In genomic region chr10:6044060-6044459, GRCh38 we compare ENCODE assay signal across 14 cellular contexts. TPM values are rescaled to one million over a fixed set of nuclear protein-coding genes. Genes with fewer than 3 reads are reported as not detected.
DNase-seq lines count a peak whose midpoint lies in the region; ATAC-seq, FAIRE-seq and TF ChIP-seq lines count a peak whose summit lies in the region.
"Had no signal": no experiment of that assay in that cellular context is flagged by ENCODE, and none has a peak within 500 bp of the region (broad histone marks: within the 10 kb centered on the region; RNA-seq: fewer than 3 reads in every experiment).

No MANE protein-coding gene starts in this region.

- DNase-seq in activated CD4-positive, alpha-beta T cell treated with anti-CD3 and anti-CD28 coated beads, Interleukin-2, amount 10 ng/mL, durations not matched to agents 7 days and 5 days, result no peak
- DNase-seq in activated CD4-positive, alpha-beta T cell treated with anti-CD3 and anti-CD28 coated beads for 4 hours, result no peak
- DNase-seq in GM12891 (ENCODE audit: insufficient read length, low spot score) (no peak), HK-2 (ENCODE audit: unreplicated experiment) (no peak), NCI-H345 (lab: John Stamatoyannopoulos, UW) (no peak), putamen (ENCODE audit: low spot score) (no peak)
- DNase-seq in naive thymus-derived CD8-positive, alpha-beta T cell, result peak in 3 of 10 donors; percentile 26 to 40 (median 39)
- DNase-seq: erythroblast, MM.1S, NCI-H187, NCI-H510A, spleen had no signal

- peak overlapping the region; percentile 45 for H3K4me3 Mint-ChIP-seq in activated CD4-positive, alpha-beta T cell treated with anti-CD3 and anti-CD28 coated beads, Interleukin-2, amount 10 ng/mL, durations not matched to agents 7 days and 5 days
- H3K4me3 Mint-ChIP-seq in activated T-helper 17 cell treated with anti-CD3 and anti-CD28 coated beads, Interleukin-2, amount 50 U/mL, for 72 hours, result peak overlapping the region; percentile 85
- H3K4me3 Mint-ChIP-seq in naive thymus-derived CD8-positive, alpha-beta T cell, result peak overlapping the region; percentile 52 to 87 (median 64)

- ATAC-seq in activated T-helper 17 cell treated with anti-CD3 and anti-CD28 coated beads, Interleukin-2, amount 50 U/mL, for 72 hours (replicated peaks), result no peak
- ATAC-seq in naive thymus-derived CD8-positive, alpha-beta T cell, result peak; percentile 92 to 95
- ATAC-seq: A549 had no signal

- H3K27ac Mint-ChIP-seq in activated CD4-positive, alpha-beta T cell treated with anti-CD3 and anti-CD28 coated beads, Interleukin-2, amount 10 ng/mL, durations not matched to agents 7 days and 5 days, result peak overlapping the region; percentile 72
- H3K27ac Mint-ChIP-seq in activated T-helper 17 cell treated with anti-CD3 and anti-CD28 coated beads, Interleukin-2, amount 50 U/mL, for 72 hours, result peak overlapping the region; percentile 97
- H3K27ac Mint-ChIP-seq in naive thymus-derived CD8-positive, alpha-beta T cell, result peak overlapping the region in 6 of 10 donors; percentile 2 to 83 (median 32)

- peaks cover 68% of the 10 kb centered on the region for H3K36me3 Mint-ChIP-seq in activated CD4-positive, alpha-beta T cell treated with anti-CD3 and anti-CD28 coated beads, Interleukin-2, amount 10 ng/mL, durations not matched to agents 7 days and 5 days (ENCODE audit: low read depth)
- H3K36me3 Mint-ChIP-seq in activated T-helper 17 cell treated with anti-CD3 and anti-CD28 coated beads, Interleukin-2, amount 50 U/mL, for 72 hours (ENCODE audit: low read depth), result peaks cover 100% of the 10 kb centered on the region
- H3K36me3 Mint-ChIP-seq in naive thymus-derived CD8-positive, alpha-beta T cell, result peaks cover 0 to 3% (median 0%) of the 10 kb centered on the region in 3 donors

- no peak for TF ChIP-seq POLR2A in GM12891 (IDR thresholded peaks at IDR 0.05; ENCODE audit: low read depth, low read length)

- POLR2A ChIA-PET in activated CD4-positive, alpha-beta T cell treated with anti-CD3 and anti-CD28 coated beads, Interleukin-2, amount 10 ng/mL, durations not matched to agents 7 days and 5 days (lab: Charles Lee), result no interaction called here
- POLR2A ChIA-PET in naive thymus-derived CD8-positive, alpha-beta T cell (lab: Charles Lee), result interaction anchor here (1.1 kb wide), 1 partner anchor 26 kb away, joined by 3 read pairs; no protein-coding TSS in a partner anchor

- CTCF ChIA-PET in activated CD4-positive, alpha-beta T cell treated with anti-CD3 and anti-CD28 coated beads, Interleukin-2, amount 10 ng/mL, durations not matched to agents 7 days and 5 days (lab: Charles Lee), result no interaction called here

- peak; percentile 84 for FAIRE-seq in GM12891 (lab: Jason Lieb, UNC)
- FAIRE-seq: A549 had no signal

- no peaks in the 10 kb centered on the region for H3K27me3 Mint-ChIP-seq in activated CD4-positive, alpha-beta T cell treated with anti-CD3 and anti-CD28 coated beads, Interleukin-2, amount 10 ng/mL, durations not matched to agents 7 days and 5 days
- H3K27me3 Mint-ChIP-seq in activated T-helper 17 cell treated with anti-CD3 and anti-CD28 coated beads, Interleukin-2, amount 50 U/mL, for 72 hours, result no peaks in the 10 kb centered on the region
- no peaks in the 10 kb centered on the region for H3K27me3 Mint-ChIP-seq in naive thymus-derived CD8-positive, alpha-beta T cell

- H3K4me1 Mint-ChIP-seq in activated CD4-positive, alpha-beta T cell treated with anti-CD3 and anti-CD28 coated beads, Interleukin-2, amount 10 ng/mL, durations not matched to agents 7 days and 5 days, result peaks cover 87% of the 10 kb centered on the region
- peaks cover 75% of the 10 kb centered on the region for H3K4me1 Mint-ChIP-seq in activated T-helper 17 cell treated with anti-CD3 and anti-CD28 coated beads, Interleukin-2, amount 50 U/mL, for 72 hours
- peaks cover 18 to 59% (median 51%) of the 10 kb centered on the region in 4 donors for H3K4me1 Mint-ChIP-seq in naive thymus-derived CD8-positive, alpha-beta T cell

- peaks cover 7% of the 10 kb centered on the region for H3K9me3 Mint-ChIP-seq in activated CD4-positive, alpha-beta T cell treated with anti-CD3 and anti-CD28 coated beads, Interleukin-2, amount 10 ng/mL, durations not matched to agents 7 days and 5 days
- no peaks in the 10 kb centered on the region for H3K9me3 Mint-ChIP-seq in activated T-helper 17 cell treated with anti-CD3 and anti-CD28 coated beads, Interleukin-2, amount 50 U/mL, for 72 hours
- peaks cover 0 to 4% (median 0%) of the 10 kb centered on the region in 9 donors for H3K9me3 Mint-ChIP-seq in naive thymus-derived CD8-positive, alpha-beta T cell

TF ChIP-seq in GM12891, 5 proteins besides CTCF, POLR2A, EP300 and RAD21:
- TF ChIP-seq PAX5 (IDR thresholded peaks at IDR 0.05; ENCODE audit: insufficient read depth, low read length, severe bottlenecking), result no peak
- TF ChIP-seq SPI1 (IDR thresholded peaks at IDR 0.05; ENCODE audit: low read depth, low read length), result no peak
- TF ChIP-seq POU2F2 (IDR thresholded peaks at IDR 0.05; ENCODE audit: low read depth, low read length), result no peak
- no peak for TF ChIP-seq POLR2AphosphoS5 (IDR thresholded peaks at IDR 0.05; ENCODE audit: low read depth, low read length)
- TF ChIP-seq TAF1 (IDR thresholded peaks at IDR 0.05; ENCODE audit: low read depth, low read length), result no peak

RNA-seq across cellular contexts. Expression of gene IL2RA, which starts 18.1 kb away (rescaled TPM):
- total RNA-seq in activated CD4-positive, alpha-beta T cell treated with anti-CD3 and anti-CD28 coated beads, Interleukin-2, amount 10 ng/mL, durations not matched to agents 7 days and 5 days, result 100 to 1,000 TPM; 124 to 142 TPM
- polyA plus RNA-seq in GM12891 (2012; ENCODE audit: low read depth, missing spikeins), result 5.0 TPM
- total RNA-seq in activated T-helper 17 cell treated with anti-CD3 and anti-CD28 coated beads, Interleukin-2, amount 50 U/mL, for 72 hours, result 1,000 to 10,000 TPM; 1,342 to 1,348 TPM
- total RNA-seq in naive thymus-derived CD8-positive, alpha-beta T cell, result 1 to 10 TPM; 1.0 to 1.4 TPM
- polyA plus RNA-seq in naive thymus-derived CD8-positive, alpha-beta T cell, result under 1 TPM; 0.07 to 0.25 (median 0.16) TPM
- polyA plus RNA-seq: A549 had no signal

RNA-seq across cellular contexts. Expression of gene RBM17, which starts 44.8 kb away (rescaled TPM):
- total RNA-seq in activated CD4-positive, alpha-beta T cell treated with anti-CD3 and anti-CD28 coated beads, Interleukin-2, amount 10 ng/mL, durations not matched to agents 7 days and 5 days, result 100 to 1,000 TPM; 164 to 177 TPM
- polyA plus RNA-seq in GM12891 (2012; ENCODE audit: low read depth, missing spikeins), result 90.1 TPM
- 100 to 1,000 TPM; 157 to 253 TPM for total RNA-seq in activated T-helper 17 cell treated with anti-CD3 and anti-CD28 coated beads, Interleukin-2, amount 50 U/mL, for 72 hours
- total RNA-seq in naive thymus-derived CD8-positive, alpha-beta T cell, result 100 to 1,000 TPM; 129 to 130 TPM
- polyA plus RNA-seq in naive thymus-derived CD8-positive, alpha-beta T cell, result 10 to 100 TPM; 57.4 to 84.9 (median 61.3) TPM

Comparison
In these comparisons a context has a peak if more than half of its experiments do, and no peak if none do; other contexts are left out.
1. H3K27ac Mint-ChIP-seq: peak in every context shown above with its lines; median percentile 97 in activated T-helper 17 cell treated with anti-CD3 and anti-CD28 coated beads, Interleukin-2, amount 50 U/mL, for 72 hours; 72 in activated CD4-positive, alpha-beta T cell treated with anti-CD3 and anti-CD28 coated beads, Interleukin-2, amount 10 ng/mL, durations not matched to agents 7 days and 5 days; 32 in naive thymus-derived CD8-positive, alpha-beta T cell.
2. RNA of gene IL2RA, which starts 18.1 kb away (total RNA-seq): 1,342 to 1,348 TPM in activated T-helper 17 cell treated with anti-CD3 and anti-CD28 coated beads, Interleukin-2, amount 50 U/mL, for 72 hours and 124 to 142 TPM in activated CD4-positive, alpha-beta T cell treated with anti-CD3 and anti-CD28 coated beads, Interleukin-2, amount 10 ng/mL, durations not matched to agents 7 days and 5 days; 1.0 to 1.4 TPM in naive thymus-derived CD8-positive, alpha-beta T cell; every median in the first group is over 10 times any median in the second.
3. Peak in every context shown above with its lines, with median percentiles within 50 percentile points of each other: H3K4me3 Mint-ChIP-seq.